2 cellular contexts compared by ENCODE assay signal in genomic region chr2:46346719-46347118, GRCh38.
A peak's percentile ranks its signal among the peaks of the same experiment; 100 is the strongest.
TF ChIP-seq lines count a peak whose summit lies in the region.

No MANE protein-coding gene starts in this region.

TF ChIP-seq in HepG2, 621 proteins besides CTCF, POLR2A, EP300 and RAD21:
- TF ChIP-seq ZNF687 (CRISPR knock-in tag; IDR thresholded peaks at IDR 0.05) (peak; percentile 31; the same call in 1 of the 2 replicates), ZNF576 (CRISPR knock-in tag; IDR thresholded peaks at IDR 0.05) (no peak), KDM1A (CRISPR knock-in tag; IDR thresholded peaks at IDR 0.05) (no peak), TRAFD1 (CRISPR knock-in tag; IDR thresholded peaks at IDR 0.05; ENCODE audit: borderline replicate concordance) (no peak)

TF ChIP-seq in GM12891, 5 proteins besides CTCF, POLR2A, EP300 and RAD21:
- no peak for TF ChIP-seq TAF1 (IDR thresholded peaks at IDR 0.05; ENCODE audit: low read depth, low read length)
- TF ChIP-seq SPI1 (IDR thresholded peaks at IDR 0.05; ENCODE audit: low read depth, low read length) = no peak
- no peak for TF ChIP-seq POU2F2 (IDR thresholded peaks at IDR 0.05; ENCODE audit: low read depth, low read length)
- no peak for TF ChIP-seq PAX5 (IDR thresholded peaks at IDR 0.05; ENCODE audit: insufficient read depth, low read length, severe bottlenecking)
- TF ChIP-seq POLR2AphosphoS5 (IDR thresholded peaks at IDR 0.05; ENCODE audit: low read depth, low read length) = no peak
